In the genomic region with DNA sequence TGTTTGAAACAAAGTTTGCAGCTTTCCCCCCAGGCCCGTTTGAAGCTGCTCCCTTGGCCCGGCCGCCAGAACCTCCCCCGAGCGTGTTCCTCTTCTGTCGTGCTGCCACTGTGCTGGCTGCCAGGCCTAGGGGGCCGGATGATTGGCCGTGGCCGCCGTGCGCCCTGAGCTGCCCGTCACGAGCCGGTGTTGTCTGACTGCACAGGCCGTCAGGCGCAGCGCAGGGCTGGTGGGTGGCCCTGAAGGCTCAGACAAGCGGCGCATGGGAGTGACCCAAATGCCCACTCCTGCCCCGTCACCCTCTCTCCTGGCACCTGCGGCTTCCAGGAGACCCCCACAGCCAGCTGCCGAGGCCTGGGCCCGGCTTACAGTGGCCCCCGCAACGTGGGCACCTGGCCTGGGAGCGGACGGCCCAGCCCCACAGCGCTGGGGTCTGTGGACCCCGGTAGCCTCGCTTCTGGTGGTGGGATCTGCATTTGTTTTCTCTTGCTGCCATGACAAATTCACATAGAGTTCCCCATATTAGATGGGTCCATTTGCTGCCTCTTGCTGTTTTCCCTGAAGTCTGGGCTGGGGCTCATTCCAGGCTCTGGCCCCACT, we compare ENCODE assay signal across 26 cellular contexts. TPM values are rescaled to one million over a fixed set of nuclear protein-coding genes. Genes with fewer than 3 reads are reported as not detected.
A peak's percentile ranks its signal among the peaks of the same experiment; 100 is the strongest.
DNase-seq lines count a peak whose midpoint lies in the region; ATAC-seq and TF ChIP-seq lines count a peak whose summit lies in the region.
"Had no signal": no experiment of that assay in that cellular context is flagged by ENCODE, and none has a peak within 500 bp of the region (broad histone marks: within the 10 kb centered on the region; RNA-seq: fewer than 3 reads in every experiment).

No MANE protein-coding gene starts in this region.

- no peaks in the 10 kb centered on the region for H3K79me2 ChIP-seq in mammary epithelial cell (ENCODE audit: insufficient read depth, low read length)

- H2AFZ ChIP-seq in mammary epithelial cell (ENCODE audit: low read depth, low read length): no peak overlapping the region

- no peak overlapping the region for H3K4me3 Mint-ChIP-seq in activated T-helper 17 cell treated with anti-CD3 and anti-CD28 coated beads, Interleukin-2, amount 50 U/mL, for 72 hours
- H3K4me3 Mint-ChIP-seq: activated naive CD8-positive, alpha-beta T cell treated with anti-CD3 and anti-CD28 coated beads for 36 hours had no signal

- no peaks in the 10 kb centered on the region for H3K36me3 ChIP-seq in mammary epithelial cell (ENCODE audit: insufficient read depth, low read length)
- H3K36me3 ChIP-seq: BLaER1, esophagus squamous epithelium, gastrocnemius medialis, left lung, spleen, tibial artery had no signal

- H3K27me3 Mint-ChIP-seq in activated T-helper 17 cell treated with anti-CD3 and anti-CD28 coated beads, Interleukin-2, amount 50 U/mL, for 72 hours: peaks cover 33% of the 10 kb centered on the region

- 57% methylated on average over 30 of the region's 30 CpGs for WGBS in right cardiac atrium
- WGBS in mammary epithelial cell (ENCODE audit: low coverage, missing lambda C conversion rate): 33% methylated on average over 16 of the region's 30 CpGs

- H3K27ac ChIP-seq in coronary artery (no peak overlapping the region), right cardiac atrium (ENCODE audit: low read length) (no peak overlapping the region), mammary epithelial cell (ENCODE audit: insufficient read depth, low read depth, low read length) (no peak overlapping the region)
- H3K27ac ChIP-seq: BLaER1, esophagus squamous epithelium, gastrocnemius medialis, left lung, spleen, tibial artery had no signal

- no TSS peak for BruUV-seq in mammary epithelial cell (replicated peaks; lab: Mats Ljungman, UMichigan)

- H3K4me1 ChIP-seq in right cardiac atrium (ENCODE audit: control insufficient read depth, insufficient read depth, low read length): no peaks in the 10 kb centered on the region
- H3K4me1 ChIP-seq in mammary epithelial cell (ENCODE audit: insufficient read depth, low read length): no peaks in the 10 kb centered on the region
- H3K4me1 ChIP-seq: Caco-2, esophagus squamous epithelium, gastrocnemius medialis, left lung, spleen, tibial artery had no signal

- H3K9me3 ChIP-seq in right cardiac atrium (ENCODE audit: control insufficient read depth, low read length): no peaks in the 10 kb centered on the region
- H3K9me3 ChIP-seq in mammary epithelial cell (replicated peaks; ENCODE audit: insufficient read depth, low read length): no peaks in the 10 kb centered on the region
- H3K9me3 ChIP-seq: BLaER1, Caco-2, esophagus squamous epithelium, gastrocnemius medialis, tibial artery had no signal

- H3K9ac ChIP-seq in mammary epithelial cell (ENCODE audit: insufficient read depth, low read length): no peak overlapping the region
- H3K9ac ChIP-seq: BLaER1 had no signal

- dilution Hi-C loops in mammary epithelial cell (cut with HindIII; ENCODE audit: low sequenced_read_pairs): no loop called here

- intact Hi-C loops in right cardiac atrium (cut with DNase I) (no loop called here), posterior vena cava (cut with DNase I) (no loop called here), mammary epithelial cell (cut with micrococcal nuclease) (no loop called here)

- in situ Hi-C loops in G401 (cut with HindIII; ENCODE audit: low sequenced_read_pairs): no loop called here
- in situ Hi-C loops in mammary epithelial cell (cut with MboI; ENCODE audit: low sequenced_read_pairs in 2 of 2): no loop called here

- H3K4me3 ChIP-seq in coronary artery: no peak overlapping the region
- no peak overlapping the region for H3K4me3 ChIP-seq in right cardiac atrium (ENCODE audit: low read length)
- no peak overlapping the region for H3K4me3 ChIP-seq in mammary epithelial cell (replicated peaks in 1 of 3; ENCODE audit: insufficient read depth in 1 of 3, low read depth in 2 of 3, low read length in 3 of 3)
- H3K4me3 ChIP-seq: BLaER1, esophagus squamous epithelium, gastrocnemius medialis, left lung, spleen, tibial artery had no signal

- TF ChIP-seq CTCF in coronary artery (IDR thresholded peaks at IDR 0.05) (no peak), mammary epithelial cell (conservative IDR thresholded peaks at IDR 0.05 in 1 of 2, IDR thresholded peaks at IDR 0.05 in 1 of 2; ENCODE audit: extremely low read depth in 1 of 2, insufficient read depth in 1 of 2, low read depth in 1 of 2, low read length in 2 of 2) (no peak)

- ATAC-seq in right cardiac atrium (peak; percentile 64 to 78), GM21526 (IDR thresholded peaks at IDR 0.05; ENCODE audit: low FRiP score, unreplicated experiment) (no peak)
- no peak for ATAC-seq in activated T-helper 17 cell treated with anti-CD3 and anti-CD28 coated beads, Interleukin-2, amount 50 U/mL, for 72 hours (replicated peaks)
- ATAC-seq: gastrocnemius medialis, left lung had no signal

- no peak overlapping the region for H3K4me2 ChIP-seq in mammary epithelial cell (ENCODE audit: insufficient read depth, low read depth, low read length)
- H3K4me2 ChIP-seq: BLaER1 had no signal

- no peak overlapping the region for H3K27ac Mint-ChIP-seq in activated T-helper 17 cell treated with anti-CD3 and anti-CD28 coated beads, Interleukin-2, amount 50 U/mL, for 72 hours
- H3K27ac Mint-ChIP-seq: activated naive CD8-positive, alpha-beta T cell treated with anti-CD3 and anti-CD28 coated beads for 36 hours; activated T-helper 2 cell treated with anti-CD3 and anti-CD28 coated beads, Interferon-gamma antibody, Interleukin-2, Interleukin-4, amounts not matched to agents 10 μg/mL and 5 μg/mL and 100 μg/mL, durations not matched to agents 14 hours and 24 hours and 36 hours had no signal

- DNase-seq in G401 (ENCODE audit: low spot score): peak; percentile 65
- DNase-seq in coronary artery (ENCODE audit: low spot score): peak; percentile 22
- no peak for DNase-seq in right cardiac atrium
- peak; percentile 73 for DNase-seq in posterior vena cava (ENCODE audit: low spot score)
- DNase-seq in AG08395 (ENCODE audit: low spot score): no peak
- no peak for DNase-seq in mammary epithelial cell
- DNase-seq: activated CD4-positive, alpha-beta T cell treated with anti-CD3 and anti-CD28 coated beads for 4 hours; activated naive CD8-positive, alpha-beta T cell treated with anti-CD3 and anti-CD28 coated beads for 36 hours; Caco-2; DND-41; esophagus squamous epithelium; gastrocnemius medialis; NCI-H1092 treated with DMSO at 0.1 percent for 48 hours; NCI-H1930; NCI-H226; NCI-H82; SHP77 treated with DMSO at 0.1 percent for 48 hours; spleen; stimulated activated CD4-positive, alpha-beta T cell treated with anti-CD3 and anti-CD28 coated beads, Interleukin-4, amount 100 ng/mL, for 24 hours; stimulated activated naive CD4-positive, alpha-beta T cell treated with Interleukin-2 at 50 U/mL for 16 hours; tibial artery had no signal

- no peaks in the 10 kb centered on the region for H3K9me3 Mint-ChIP-seq in activated T-helper 17 cell treated with anti-CD3 and anti-CD28 coated beads, Interleukin-2, amount 50 U/mL, for 72 hours
- H3K9me3 Mint-ChIP-seq: activated T-helper 2 cell treated with anti-CD3 and anti-CD28 coated beads, Interferon-gamma antibody, Interleukin-2, Interleukin-4, amounts not matched to agents 10 μg/mL and 5 μg/mL and 100 μg/mL, durations not matched to agents 14 hours and 24 hours and 36 hours had no signal

- H3K27me3 ChIP-seq in right cardiac atrium (ENCODE audit: control insufficient read depth, insufficient read depth) (no peaks in the 10 kb centered on the region), mammary epithelial cell (ENCODE audit: insufficient read depth, low read length) (no peaks in the 10 kb centered on the region)
- H3K27me3 ChIP-seq: BLaER1, gastrocnemius medialis had no signal

- CTCF ChIA-PET in mammary epithelial cell (lab: Charles Lee; ENCODE audit: low non-redundant PET): no interaction called here

- H3K4me1 Mint-ChIP-seq in activated T-helper 17 cell treated with anti-CD3 and anti-CD28 coated beads, Interleukin-2, amount 50 U/mL, for 72 hours: no peaks in the 10 kb centered on the region
- H3K4me1 Mint-ChIP-seq: activated naive CD8-positive, alpha-beta T cell treated with anti-CD3 and anti-CD28 coated beads for 36 hours had no signal

- H4K20me1 ChIP-seq in mammary epithelial cell (ENCODE audit: insufficient read depth, low read length): no peaks in the 10 kb centered on the region
- H4K20me1 ChIP-seq: BLaER1 had no signal

- H3K36me3 Mint-ChIP-seq in activated T-helper 17 cell treated with anti-CD3 and anti-CD28 coated beads, Interleukin-2, amount 50 U/mL, for 72 hours (ENCODE audit: low read depth): no peaks in the 10 kb centered on the region
- H3K36me3 Mint-ChIP-seq: activated naive CD8-positive, alpha-beta T cell treated with anti-CD3 and anti-CD28 coated beads for 36 hours had no signal

RNA-seq across cellular contexts. Expression of a gene that starts 13.1 kb away (rescaled TPM):
- total RNA-seq in G401 (2014; rRNA removed; shearing (Covaris generic)): 0.27 TPM in 1 of 2 replicates, not detected in the other
- total RNA-seq in right cardiac atrium (1 to 10 TPM in 2 of 4 donors, under 1 TPM in 2; 0.39 to 1.6 (median 1.2) TPM), posterior vena cava (under 1 TPM; 0.60 to 0.62 TPM), mammary epithelial cell (under 1 TPM; 0.07 to 0.50 TPM)
- polyA plus RNA-seq in right cardiac atrium (0.91 TPM), mammary epithelial cell (0.06 TPM)
- total RNA-seq in activated T-helper 17 cell treated with anti-CD3 and anti-CD28 coated beads, Interleukin-2, amount 50 U/mL, for 72 hours: 1 to 10 TPM in 1 of 2 donors, under 1 TPM in 1; 0.26 to 1.2 TPM
- polyA minus RNA-seq in mammary epithelial cell: not detected

Comparison
In these comparisons a context has a peak if more than half of its experiments do, and no peak if none do; other contexts are left out.
1. DNase-seq: peak in G401 (single experiment), coronary artery (single experiment) and posterior vena cava (single experiment); none in right cardiac atrium (0 of 3), AG08395 (single experiment) and mammary epithelial cell (single experiment).
2. ATAC-seq: peak in right cardiac atrium (2 of 2); none in activated T-helper 17 cell treated with anti-CD3 and anti-CD28 coated beads, Interleukin-2, amount 50 U/mL, for 72 hours (single experiment) and GM21526 (single experiment).